In genomic region chr20:46348972-46349741, GRCh38 we compare ENCODE assay signal across 7 cellular contexts. TPM values are rescaled to one million over a fixed set of nuclear protein-coding genes. Genes with fewer than 3 reads are reported as not detected.
DNase-seq lines count a peak whose midpoint lies in the region; ATAC-seq and TF ChIP-seq lines count a peak whose summit lies in the region.

No MANE protein-coding gene starts in this region.

- H3K27ac Mint-ChIP-seq in stimulated activated naive CD8-positive, alpha-beta T cell treated with anti-CD3 and anti-CD28 coated beads, Interleukin-15, amount 100 ng/mL, for 72 hours: no peak overlapping the region

- H3K27me3 ChIP-seq in lung (ENCODE audit: control insufficient read depth, insufficient read depth): no peaks in the 10 kb centered on the region

- no peaks in the 10 kb centered on the region for H3K27me3 Mint-ChIP-seq in stimulated activated naive CD8-positive, alpha-beta T cell treated with anti-CD3 and anti-CD28 coated beads, Interleukin-15, amount 100 ng/mL, for 72 hours

- peak overlapping the region in 1 of 2 donors; percentile 5 for H3K4me3 Mint-ChIP-seq in stimulated activated naive CD8-positive, alpha-beta T cell treated with anti-CD3 and anti-CD28 coated beads, Interleukin-15, amount 100 ng/mL, for 72 hours

- H3K4me1 ChIP-seq in lung (ENCODE audit: control insufficient read depth in 2 of 2, insufficient read depth in 2 of 2, low read length in 2 of 2): no peaks in the 10 kb centered on the region

- H3K9me3 ChIP-seq in lung (ENCODE audit: control insufficient read depth in 2 of 2, insufficient read depth in 1 of 2, low read length in 1 of 2): no peaks in the 10 kb centered on the region

- no peaks in the 10 kb centered on the region for H3K9me3 Mint-ChIP-seq in stimulated activated naive CD8-positive, alpha-beta T cell treated with anti-CD3 and anti-CD28 coated beads, Interleukin-15, amount 100 ng/mL, for 72 hours

- 60 to 65% methylated on average over 14 of the region's 14 CpGs for WGBS in lung, 2 donors

- peaks cover 19% of the 10 kb centered on the region for H3K4me1 Mint-ChIP-seq in stimulated activated naive CD8-positive, alpha-beta T cell treated with anti-CD3 and anti-CD28 coated beads, Interleukin-15, amount 100 ng/mL, for 72 hours

- no peak overlapping the region for H3K27ac ChIP-seq in lung (ENCODE audit: low read depth in 1 of 2, low read length in 1 of 2)

- H3K4me3 ChIP-seq in GM12864 (ENCODE audit: low read depth, low read length): no peak overlapping the region; the same call in 1 of the 2 replicates
- no peak overlapping the region for H3K4me3 ChIP-seq in lung

- peak; percentile 81 for TF ChIP-seq CTCF in GM12864 (IDR thresholded peaks at IDR 0.05; ENCODE audit: low read depth, low read length, missing control alignments)
- peak; percentile 39 for TF ChIP-seq CTCF in lung (IDR thresholded peaks at IDR 0.05; ENCODE audit: control extremely low read depth, extremely low read depth)

- peaks cover 0 to 27% of the 10 kb centered on the region in 2 donors for H3K36me3 ChIP-seq in lung (ENCODE audit: control insufficient read depth in 2 of 2, insufficient read depth in 2 of 2, low read length in 2 of 2)

- ATAC-seq in lung (ENCODE audit: insufficient read depth, low FRiP score): peak; percentile 38
- ATAC-seq in stimulated activated naive CD8-positive, alpha-beta T cell treated with anti-CD3 and anti-CD28 coated beads, Interleukin-15, amount 100 ng/mL, for 72 hours: peak; percentile 52
- ATAC-seq in GM19351 (IDR thresholded peaks at IDR 0.05; ENCODE audit: unreplicated experiment): no peak

- DNase-seq in GM12864 (ENCODE audit: low read depth): no peak
- DNase-seq in NCI-H1694 (lab: John Stamatoyannopoulos, UW): peak; percentile 63
- peak; percentile 22 to 46 for DNase-seq in activated CD4-positive, alpha-beta T cell treated with anti-CD3 and anti-CD28 coated beads for 4 hours
- DNase-seq in effector CD4-positive, alpha-beta T cell: peak; percentile 43
- DNase-seq in lung (ENCODE audit: low spot score): no peak
- peak; percentile 38 to 45 for DNase-seq in stimulated activated naive CD8-positive, alpha-beta T cell treated with anti-CD3 and anti-CD28 coated beads, Interleukin-15, amount 100 ng/mL, for 72 hours

RNA-seq across cellular contexts. Expression of gene CDH22, which starts 40.9 kb away (rescaled TPM):
- under 1 TPM; 0.06 to 0.25 TPM for total RNA-seq in lung
- polyA plus RNA-seq in lung: under 1 TPM; 0.03 to 0.12 TPM

RNA-seq across cellular contexts. Expression of gene ELMO2, which starts 57.3 kb away (rescaled TPM):
- 10 to 100 TPM; 54.1 to 56.5 TPM for total RNA-seq in lung
- polyA plus RNA-seq in lung: 10 to 100 TPM; 19.6 to 37.8 TPM

Comparison
In these comparisons a context has a peak if more than half of its experiments do, and no peak if none do; other contexts are left out.
1. DNase-seq: peak in NCI-H1694 (single experiment), activated CD4-positive, alpha-beta T cell treated with anti-CD3 and anti-CD28 coated beads for 4 hours (2 of 2), effector CD4-positive, alpha-beta T cell (single experiment) and stimulated activated naive CD8-positive, alpha-beta T cell treated with anti-CD3 and anti-CD28 coated beads, Interleukin-15, amount 100 ng/mL, for 72 hours (2 of 2); none in GM12864 (single experiment) and lung (single experiment).